ENCODE assay signal across 22 cellular contexts in genomic region chr20:62336775-62337557, GRCh38. TPM values are rescaled to one million over a fixed set of nuclear protein-coding genes. Genes with fewer than 3 reads are reported as not detected.
DNase-seq lines count a peak whose midpoint lies in the region; ATAC-seq, FAIRE-seq and TF ChIP-seq lines count a peak whose summit lies in the region.
"Had no signal": no experiment of that assay in that cellular context is flagged by ENCODE, and none has a peak within 500 bp of the region (broad histone marks: within the 10 kb centered on the region; RNA-seq: fewer than 3 reads in every experiment).

No MANE protein-coding gene starts in this region.

- H3K9ac ChIP-seq in astrocyte (ENCODE audit: low read length) (no peak overlapping the region), trophoblast cell (ENCODE audit: low read length) (no peak overlapping the region)

- H3K9me3 ChIP-seq in astrocyte (ENCODE audit: insufficient read depth, low read depth, low read length) (no peaks in the 10 kb centered on the region), trophoblast cell (ENCODE audit: insufficient read depth, low read depth, low read length) (no peaks in the 10 kb centered on the region)
- H3K9me3 ChIP-seq: left lung, vagina had no signal

- H4K8ac ChIP-seq in trophoblast cell (ENCODE audit: low read depth, low read length) = no peak overlapping the region

- no peaks in the 10 kb centered on the region for H3K79me1 ChIP-seq in trophoblast cell (ENCODE audit: low read length)

- H2BK12ac ChIP-seq in trophoblast cell (ENCODE audit: low read length) = no peak overlapping the region

- no peak overlapping the region for H3K4me2 ChIP-seq in astrocyte (ENCODE audit: low read length)
- H3K4me2 ChIP-seq in trophoblast cell (ENCODE audit: low read length) = no peak overlapping the region

- H4K20me1 ChIP-seq in astrocyte (ENCODE audit: insufficient read depth, low read length) = no peaks in the 10 kb centered on the region

- H3K4me3 ChIP-seq in astrocyte (ENCODE audit: insufficient read depth, low read depth, low read length) (no peak overlapping the region), trophoblast cell (ENCODE audit: low read depth, low read length) (peak overlapping the region; percentile 21)
- H3K4me3 ChIP-seq: left lung, vagina had no signal

- H3K4ac ChIP-seq in trophoblast cell (ENCODE audit: low read depth, low read length) = no peak overlapping the region

- no peak overlapping the region for H3K23ac ChIP-seq in trophoblast cell (ENCODE audit: low read length)

- no peak overlapping the region for H2AK5ac ChIP-seq in trophoblast cell (ENCODE audit: low read length)

- DNase-seq in Calu3 (no peak), astrocyte (ENCODE audit: low read depth) (no peak), trophoblast cell (no peak), NCI-H82 treated with DMSO at 0.1 percent for 48 hours (lab: John Stamatoyannopoulos, UW; ENCODE audit: unreplicated experiment) (no peak), inferior parietal cortex (ENCODE audit: extremely low spot score) (no peak), C1 segment of cervical spinal cord (lab: John Stamatoyannopoulos, UW) (no peak)
- DNase-seq: activated CD4-positive, alpha-beta T cell treated with anti-CD3 and anti-CD28 coated beads, Interleukin-2, amount 50 U/mL, for 1 hour; CD4-positive, alpha-beta T cell; cerebellar nuclear complex; DMS153; PC-3; SIG-M5 had no signal

- H3K79me2 ChIP-seq in astrocyte (ENCODE audit: insufficient read depth, low read length) (no peaks in the 10 kb centered on the region), trophoblast cell (ENCODE audit: control insufficient read depth, insufficient read depth, low read length, poor library complexity) (no peaks in the 10 kb centered on the region)

- H3K4me3 Mint-ChIP-seq in Calu3 (ENCODE audit: low read depth, unreplicated experiment) (no peak overlapping the region), IgD-negative memory B cell (peak overlapping the region; percentile 62 to 92 (median 84)), astrocyte (ENCODE audit: unreplicated experiment) (no peak overlapping the region)
- H3K4me3 Mint-ChIP-seq: activated T-helper 17 cell treated with anti-CD3 and anti-CD28 coated beads, Interleukin-2, amount 50 U/mL, for 72 hours; CD4-positive, alpha-beta T cell; T-cell had no signal

- BruUV-seq in Calu3 (replicated peaks; lab: Mats Ljungman, UMichigan) = no TSS peak

- no peak overlapping the region for H2BK5ac ChIP-seq in trophoblast cell (ENCODE audit: low read depth, low read length, poor library complexity)

- ATAC-seq in GM19463 (IDR thresholded peaks at IDR 0.05; ENCODE audit: unreplicated experiment) = no peak
- ATAC-seq: activated naive CD4-positive, alpha-beta T cell treated with anti-CD3 and anti-CD28 coated beads, Interleukin-2, amount 50 U/mL, for 72 hours; activated T-helper 17 cell treated with anti-CD3 and anti-CD28 coated beads, Interleukin-2, amount 50 U/mL, for 72 hours; left lung; T-cell had no signal

- H3K4me1 Mint-ChIP-seq in Calu3 (ENCODE audit: low read depth, unreplicated experiment) (no peaks in the 10 kb centered on the region), IgD-negative memory B cell (peaks cover 8 to 33% (median 28%) of the 10 kb centered on the region in 3 donors), astrocyte (ENCODE audit: low read depth, unreplicated experiment) (no peaks in the 10 kb centered on the region)
- H3K4me1 Mint-ChIP-seq: activated T-helper 17 cell treated with anti-CD3 and anti-CD28 coated beads, Interleukin-2, amount 50 U/mL, for 72 hours had no signal

- FAIRE-seq in astrocyte (lab: Jason Lieb, UNC) = no peak
- FAIRE-seq: G401.6 had no signal

- H3K18ac ChIP-seq in trophoblast cell (ENCODE audit: low read length) = no peak overlapping the region

- intact Hi-C loops in Calu3 (cut with micrococcal nuclease; ENCODE audit: unreplicated experiment) = no loop called here

- WGBS in trophoblast cell (ENCODE audit: extremely low coverage, insufficient coverage, insufficient read length) = no CpG with 5 or more reads among the region's 53 CpGs

- CTCF ChIA-PET in Calu3 (lab: Charles Lee) = no interaction called here

- H3K27me3 ChIP-seq in astrocyte (ENCODE audit: insufficient read depth, low read length) (no peaks in the 10 kb centered on the region), trophoblast cell (ENCODE audit: insufficient read depth, low read length) (no peaks in the 10 kb centered on the region)
- H3K27me3 ChIP-seq: left lung, vagina had no signal

- TF ChIP-seq CTCF in Calu3 (IDR thresholded peaks at IDR 0.05; ENCODE audit: unreplicated experiment) (no peak), astrocyte (IDR thresholded peaks at IDR 0.05; ENCODE audit: insufficient read depth, low read depth, low read length) (no peak)

- H3K36me3 ChIP-seq in astrocyte (ENCODE audit: insufficient read depth, low read length) (peaks cover 5% of the 10 kb centered on the region), trophoblast cell (ENCODE audit: control insufficient read depth in 1 of 2, insufficient read depth in 2 of 2, low read length in 2 of 2) (peaks cover 73% of the 10 kb centered on the region in 2 experiments)

- H3K27ac ChIP-seq in astrocyte (ENCODE audit: low read depth, low read length) = no peak overlapping the region
- H3K27ac ChIP-seq in trophoblast cell (ENCODE audit: low read depth, low read length) = no peak overlapping the region
- H3K27ac ChIP-seq: epithelial cell of prostate, HL-60, left lung, vagina had no signal

- H3K4me1 ChIP-seq in astrocyte (ENCODE audit: insufficient read depth, low read length) (no peaks in the 10 kb centered on the region), trophoblast cell (ENCODE audit: control insufficient read depth in 1 of 2, insufficient read depth in 2 of 2, low read length in 2 of 2) (no peaks in the 10 kb centered on the region)
- H3K4me1 ChIP-seq: left lung, vagina had no signal

- H4K12ac ChIP-seq in trophoblast cell (ENCODE audit: low read depth, low read length) = no peak overlapping the region

- no peak overlapping the region for H3K14ac ChIP-seq in trophoblast cell (ENCODE audit: low read length)

- H3K9me3 Mint-ChIP-seq in Calu3 (ENCODE audit: low read depth, unreplicated experiment) (no peaks in the 10 kb centered on the region), IgD-negative memory B cell (peaks cover 0 to 6% (median 0%) of the 10 kb centered on the region in 3 donors), astrocyte (ENCODE audit: unreplicated experiment) (no peaks in the 10 kb centered on the region)
- H3K9me3 Mint-ChIP-seq: activated naive CD4-positive, alpha-beta T cell treated with anti-CD3 and anti-CD28 coated beads, Interleukin-2, amount 50 U/mL, for 72 hours; activated T-helper 17 cell treated with anti-CD3 and anti-CD28 coated beads, Interleukin-2, amount 50 U/mL, for 72 hours; CD4-positive, alpha-beta T cell; T-cell had no signal

- no peak overlapping the region for H2BK120ac ChIP-seq in trophoblast cell (ENCODE audit: insufficient read depth, low read length, poor library complexity)

- H3K27ac Mint-ChIP-seq in Calu3 (ENCODE audit: unreplicated experiment) (peak overlapping the region; percentile 50), IgD-negative memory B cell (peak overlapping the region; percentile 79 to 97 (median 97)), astrocyte (ENCODE audit: unreplicated experiment) (peak overlapping the region; percentile 35)
- H3K27ac Mint-ChIP-seq: activated naive CD4-positive, alpha-beta T cell treated with anti-CD3 and anti-CD28 coated beads, Interleukin-2, amount 50 U/mL, for 72 hours; activated T-helper 17 cell treated with anti-CD3 and anti-CD28 coated beads, Interleukin-2, amount 50 U/mL, for 72 hours; CD4-positive, alpha-beta T cell had no signal

- no peak overlapping the region for H4K91ac ChIP-seq in trophoblast cell (ENCODE audit: low read depth, low read length)

- H3K27me3 Mint-ChIP-seq in Calu3 (ENCODE audit: unreplicated experiment) (no peaks in the 10 kb centered on the region), IgD-negative memory B cell (peaks cover 2% of the 10 kb centered on the region), astrocyte (ENCODE audit: low read depth, unreplicated experiment) (no peaks in the 10 kb centered on the region)

- peaks cover 84% of the 10 kb centered on the region for H3K36me3 Mint-ChIP-seq in Calu3 (ENCODE audit: insufficient read depth, unreplicated experiment)
- H3K36me3 Mint-ChIP-seq in IgD-negative memory B cell = no peaks in the 10 kb centered on the region
- peaks cover 18% of the 10 kb centered on the region for H3K36me3 Mint-ChIP-seq in astrocyte (ENCODE audit: low read depth, unreplicated experiment)
- H3K36me3 Mint-ChIP-seq: activated naive CD4-positive, alpha-beta T cell treated with anti-CD3 and anti-CD28 coated beads, Interleukin-2, amount 50 U/mL, for 72 hours; T-cell had no signal

- H2AFZ ChIP-seq in astrocyte (ENCODE audit: low read depth, low read length) = no peak overlapping the region
- no peak overlapping the region for H2AFZ ChIP-seq in trophoblast cell (ENCODE audit: insufficient read depth, low read length, poor library complexity)

RNA-seq across cellular contexts. Expression of gene LAMA5, which starts 30.1 kb away (rescaled TPM):
- total RNA-seq in Calu3 (2022) = 740 and 763 TPM in 2 replicates
- polyA plus RNA-seq in IgD-negative memory B cell = 10.1 TPM
- 285 and 350 TPM in 2 replicates for total RNA-seq in astrocyte
- 135 and 147 TPM in 2 replicates for polyA plus RNA-seq in trophoblast cell (2013)

RNA-seq across cellular contexts. Expression of gene ADRM1, which starts 34.2 kb away (rescaled TPM):
- total RNA-seq in Calu3 (2022) = 222 and 227 TPM in 2 replicates
- polyA plus RNA-seq in IgD-negative memory B cell = 149 TPM
- 123 and 125 TPM in 2 replicates for total RNA-seq in astrocyte
- polyA plus RNA-seq in trophoblast cell (2013) = 164 and 175 TPM in 2 replicates

RNA-seq across cellular contexts. Expression of gene RPS21, which starts 49.9 kb away (rescaled TPM):
- 1,920 and 1,936 TPM in 2 replicates for total RNA-seq in Calu3 (2022)
- polyA plus RNA-seq in IgD-negative memory B cell = 3,148 TPM
- 1,126 and 1,251 TPM in 2 replicates for total RNA-seq in astrocyte
- 2,264 and 2,365 TPM in 2 replicates for polyA plus RNA-seq in trophoblast cell (2013)

Comparison
In these comparisons a context has a peak if more than half of its experiments do, and no peak if none do; other contexts are left out.
1. H3K27ac Mint-ChIP-seq: peak in every context shown above with its lines; median percentile 97 in IgD-negative memory B cell; 50 in Calu3; 35 in astrocyte.
2. H3K4me3 Mint-ChIP-seq: peak in IgD-negative memory B cell (4 of 4); none in Calu3 (single experiment) and astrocyte (single experiment).